18 cellular contexts compared by ENCODE assay signal in genomic region chr6:143619844-143620243, GRCh38. TPM values are rescaled to one million over a fixed set of nuclear protein-coding genes. Genes with fewer than 3 reads are reported as not detected.
DNase-seq lines count a peak whose midpoint lies in the region; ATAC-seq, FAIRE-seq and TF ChIP-seq lines count a peak whose summit lies in the region.
"Had no signal": no experiment of that assay in that cellular context is flagged by ENCODE, and none has a peak within 500 bp of the region (broad histone marks: within the 10 kb centered on the region; RNA-seq: fewer than 3 reads in every experiment).

No MANE protein-coding gene starts in this region.

- H3K36me3 ChIP-seq in endothelial cell of umbilical vein (ENCODE audit: control insufficient read depth in 2 of 2, extremely low read depth in 1 of 2, insufficient read depth in 2 of 2, low read length in 2 of 2) = no peaks in the 10 kb centered on the region
- no peaks in the 10 kb centered on the region for H3K36me3 ChIP-seq in trophoblast cell (ENCODE audit: control insufficient read depth in 1 of 2, insufficient read depth in 2 of 2, low read length in 2 of 2)

- H3K23ac ChIP-seq in trophoblast cell (ENCODE audit: low read length) = no peak overlapping the region

- H3K4me3 ChIP-seq in endothelial cell of umbilical vein (replicated peaks in 1 of 3; ENCODE audit: insufficient read depth in 1 of 3, low read depth in 1 of 3, low read length in 3 of 3) (no peak overlapping the region), trophoblast cell (ENCODE audit: low read depth, low read length) (no peak overlapping the region)
- H3K4me3 ChIP-seq: A549 had no signal

- peak; percentile 49 for FAIRE-seq in endothelial cell of umbilical vein (lab: Jason Lieb, UNC)
- FAIRE-seq: A549, D721Med, GM12892 had no signal

- TF ChIP-seq POLR2A in endothelial cell of umbilical vein (IDR thresholded peaks at IDR 0.05; ENCODE audit: low read depth, low read length) = no peak

- no peak overlapping the region for H2BK12ac ChIP-seq in trophoblast cell (ENCODE audit: low read length)

- H3K9ac ChIP-seq in endothelial cell of umbilical vein (replicated peaks; ENCODE audit: extremely low read depth, insufficient read depth, low read length) (no peak overlapping the region), trophoblast cell (ENCODE audit: low read length) (no peak overlapping the region)

- no peak overlapping the region for H3K4me2 ChIP-seq in endothelial cell of umbilical vein (ENCODE audit: insufficient read depth, low read length)
- H3K4me2 ChIP-seq in trophoblast cell (ENCODE audit: low read length) = no peak overlapping the region
- H3K4me2 ChIP-seq: A549 had no signal

- no peaks in the 10 kb centered on the region for H3K9me1 ChIP-seq in endothelial cell of umbilical vein (replicated peaks; ENCODE audit: control insufficient read depth, extremely low read depth, insufficient read depth, low read length)

- no peak overlapping the region for H3K4ac ChIP-seq in trophoblast cell (ENCODE audit: low read depth, low read length)

- peaks cover 10% of the 10 kb centered on the region for H3K79me1 ChIP-seq in trophoblast cell (ENCODE audit: low read length)

- H3K4me1 ChIP-seq in endothelial cell of umbilical vein (ENCODE audit: control insufficient read depth, extremely low read depth, insufficient read depth, low read length) = no peaks in the 10 kb centered on the region
- peaks cover 3 to 17% of the 10 kb centered on the region in 2 experiments for H3K4me1 ChIP-seq in trophoblast cell (ENCODE audit: control insufficient read depth in 1 of 2, insufficient read depth in 2 of 2, low read length in 2 of 2)
- H3K4me1 ChIP-seq: A549 had no signal

- H4K12ac ChIP-seq in trophoblast cell (ENCODE audit: low read depth, low read length) = no peak overlapping the region

- intact Hi-C loops in endothelial cell of umbilical vein (cut with micrococcal nuclease) = loop anchor here (5.0 kb wide), 1 partner anchor 32 kb away; no protein-coding TSS in a partner anchor

- H2AK5ac ChIP-seq in trophoblast cell (ENCODE audit: low read length) = no peak overlapping the region

- H3K9me3 ChIP-seq in endothelial cell of umbilical vein (replicated peaks; ENCODE audit: control insufficient read depth, insufficient read depth, low read length) (no peaks in the 10 kb centered on the region), trophoblast cell (ENCODE audit: insufficient read depth, low read depth, low read length) (peaks cover 1% of the 10 kb centered on the region)
- H3K9me3 ChIP-seq: A549 had no signal

- H4K20me1 ChIP-seq in endothelial cell of umbilical vein (replicated peaks; ENCODE audit: control insufficient read depth, extremely low read depth, insufficient read depth, low read length) = no peaks in the 10 kb centered on the region

- no peak overlapping the region for H3K18ac ChIP-seq in trophoblast cell (ENCODE audit: low read length)

- no peaks in the 10 kb centered on the region for H3K27me3 ChIP-seq in endothelial cell of umbilical vein (ENCODE audit: control insufficient read depth in 2 of 2, insufficient read depth in 2 of 2, low read length in 2 of 2)
- no peaks in the 10 kb centered on the region for H3K27me3 ChIP-seq in trophoblast cell (ENCODE audit: insufficient read depth, low read length)

- CTCF ChIA-PET in endothelial cell of umbilical vein (lab: Charles Lee) = interaction anchor here (0.9 to 2.6 kb wide), 3 partner anchors 10 to 44 kb away, joined by 3 to 9 read pairs (median 7); no protein-coding TSS in a partner anchor

- DNase-seq in HuH-7.5 (ENCODE audit: low spot score) = peak; percentile 18
- DNase-seq in MV-4-11 (lab: John Stamatoyannopoulos, UW) = peak; percentile 18
- no peak for DNase-seq in endothelial cell of umbilical vein (ENCODE audit: low read depth, low spot score)
- DNase-seq in trophoblast cell = no peak
- no peak for DNase-seq in pons (ENCODE audit: low spot score)
- DNase-seq in glomerular visceral epithelial cell (ENCODE audit: extremely low spot score) = no peak
- DNase-seq: CD8-positive, alpha-beta T cell; COR-L47; DMS153; DND-41; GDM1; HCEC 1CT; HFFc6 had no signal

- no peak for ATAC-seq in GM21576 (IDR thresholded peaks at IDR 0.05; ENCODE audit: unreplicated experiment)
- ATAC-seq: A549; CD8-positive, alpha-beta T cell had no signal

- H2BK120ac ChIP-seq in trophoblast cell (ENCODE audit: insufficient read depth, low read length, poor library complexity) = no peak overlapping the region

- no peak overlapping the region for H2BK5ac ChIP-seq in trophoblast cell (ENCODE audit: low read depth, low read length, poor library complexity)

- no peak for TF ChIP-seq CTCF in endothelial cell of umbilical vein (IDR thresholded peaks at IDR 0.05; ENCODE audit: extremely low read depth in 1 of 2, insufficient read depth in 1 of 2, low read depth in 1 of 2, low read length in 2 of 2)

- BruUV-seq in endothelial cell of umbilical vein (replicated peaks; lab: Mats Ljungman, UMichigan) = no TSS peak

- no peak overlapping the region for H3K14ac ChIP-seq in trophoblast cell (ENCODE audit: low read length)

- no peak overlapping the region for H3K27ac ChIP-seq in endothelial cell of umbilical vein (ENCODE audit: insufficient read depth, low read depth, low read length)
- H3K27ac ChIP-seq in trophoblast cell (ENCODE audit: low read depth, low read length) = peak overlapping the region; percentile 14
- H3K27ac ChIP-seq: A549, HL-60 had no signal

- POLR2A ChIA-PET in endothelial cell of umbilical vein (lab: Charles Lee) = no interaction called here

- H2AFZ ChIP-seq in endothelial cell of umbilical vein (ENCODE audit: low read depth, low read length) = no peak overlapping the region
- no peak overlapping the region for H2AFZ ChIP-seq in trophoblast cell (ENCODE audit: insufficient read depth, low read length, poor library complexity)

- no peak overlapping the region for H4K8ac ChIP-seq in trophoblast cell (ENCODE audit: low read depth, low read length)

- no peaks in the 10 kb centered on the region for H3K79me2 ChIP-seq in endothelial cell of umbilical vein (ENCODE audit: control insufficient read depth, insufficient read depth, low read length)
- H3K79me2 ChIP-seq in trophoblast cell (ENCODE audit: control insufficient read depth, insufficient read depth, low read length, poor library complexity) = no peaks in the 10 kb centered on the region

- dilution Hi-C loops in endothelial cell of umbilical vein (cut with MboI; ENCODE audit: extremely low pct_ligation_motif_present, low sequenced_read_pairs) = no loop called here

- WGBS in trophoblast cell (ENCODE audit: extremely low coverage, insufficient coverage, insufficient read length) = no CpG with 5 or more reads among the region's 6 CpGs

- H4K91ac ChIP-seq in trophoblast cell (ENCODE audit: low read depth, low read length) = no peak overlapping the region

TF ChIP-seq in endothelial cell of umbilical vein, 7 proteins besides CTCF, POLR2A, EP300 and RAD21:
- no peak for TF ChIP-seq MYC (IDR thresholded peaks at IDR 0.05; ENCODE audit: low read depth, low read length)
- no peak for TF ChIP-seq GATA2 (IDR thresholded peaks at IDR 0.05; ENCODE audit: insufficient read depth, insufficient read length, low read depth, low read length)
- TF ChIP-seq JUN (IDR thresholded peaks at IDR 0.05; ENCODE audit: borderline replicate concordance, insufficient read depth, insufficient read length, low read depth) = no peak
- no peak for TF ChIP-seq FOS (IDR thresholded peaks at IDR 0.05; ENCODE audit: borderline replicate concordance, insufficient read depth, low read length)
- TF ChIP-seq EZH2 (IDR thresholded peaks at IDR 0.05; ENCODE audit: borderline replicate concordance, low read depth, low read length, severe bottlenecking) = no peak
- TF ChIP-seq POLR2AphosphoS5 (IDR thresholded peaks at IDR 0.05; ENCODE audit: insufficient read depth, low read depth, low read length) = no peak
- no peak for TF ChIP-seq MAX (IDR thresholded peaks at IDR 0.05; ENCODE audit: insufficient read depth, insufficient read length)

RNA-seq across cellular contexts. Expression of gene PHACTR2, which starts 57.9 kb away (rescaled TPM):
- total RNA-seq in endothelial cell of umbilical vein = 160 and 178 TPM in 2 replicates
- 16.3 and 16.4 TPM in 2 replicates for polyA plus RNA-seq in endothelial cell of umbilical vein
- 29.6 and 33.0 TPM in 2 replicates for polyA plus RNA-seq in endothelial cell of umbilical vein (2011; cell fraction: cytosol; rRNA removed)
- 39.3 and 44.1 TPM in 2 replicates for polyA plus RNA-seq in endothelial cell of umbilical vein (2011; cell fraction: nucleus; rRNA removed)
- polyA plus RNA-seq in endothelial cell of umbilical vein (2012) = 31.3 and 53.0 TPM in 2 replicates
- 70.7 and 72.0 TPM in 2 replicates for polyA minus RNA-seq in endothelial cell of umbilical vein
- 8.0 TPM for polyA minus RNA-seq in endothelial cell of umbilical vein (2011; cell fraction: cytosol; rRNA and poly(A)+ RNA removed)
- 81.0 and 88.1 TPM in 2 replicates for polyA minus RNA-seq in endothelial cell of umbilical vein (2011; cell fraction: nucleus; rRNA and poly(A)+ RNA removed)
- polyA plus RNA-seq in trophoblast cell (2013) = 49.4 and 55.3 TPM in 2 replicates

Comparison
In these comparisons a context has a peak if more than half of its experiments do, and no peak if none do; other contexts are left out.
1. DNase-seq: peak in HuH-7.5 (single experiment) and MV-4-11 (single experiment); none in endothelial cell of umbilical vein (single experiment), trophoblast cell (0 of 2), pons (single experiment) and glomerular visceral epithelial cell (single experiment).